13 cellular contexts compared by ENCODE assay signal in the genomic region with DNA sequence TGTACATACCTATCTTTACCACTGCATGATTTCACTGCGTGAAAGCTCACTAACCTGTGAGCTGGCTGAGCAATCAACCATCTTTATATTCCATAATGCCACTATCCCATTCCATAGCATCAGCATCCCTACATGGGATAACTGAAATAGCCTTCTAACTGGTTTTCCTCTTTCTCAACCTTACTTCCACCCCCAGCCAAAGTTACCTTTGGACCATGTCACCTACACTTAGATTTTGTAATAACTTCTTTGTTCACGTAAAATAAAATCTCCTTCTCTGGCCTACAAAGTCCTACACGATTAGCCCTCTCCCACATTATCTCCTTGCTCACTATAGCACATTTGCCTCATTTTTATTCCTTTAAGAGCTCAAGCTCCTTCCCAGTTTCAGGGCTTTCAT. TPM values are rescaled to one million over a fixed set of nuclear protein-coding genes. Genes with fewer than 3 reads are reported as not detected.
DNase-seq lines count a peak whose midpoint lies in the region; ATAC-seq, FAIRE-seq and TF ChIP-seq lines count a peak whose summit lies in the region.
"Had no signal": no experiment of that assay in that cellular context is flagged by ENCODE, and none has a peak within 500 bp of the region (broad histone marks: within the 10 kb centered on the region; RNA-seq: fewer than 3 reads in every experiment).

No MANE protein-coding gene starts in this region.

- H3K27ac ChIP-seq in HepG2 (ENCODE audit: extremely low read length, insufficient read depth, low read length), result no peak overlapping the region
- H3K27ac ChIP-seq in right lobe of liver, result peak overlapping the region in 1 of 3 donors; percentile 26
- no peak overlapping the region for H3K27ac ChIP-seq in hepatocyte
- H3K27ac ChIP-seq: sigmoid colon, vagina had no signal

- no peak for TF ChIP-seq CTCF in HepG2 (CRISPR knock-in tag; IDR thresholded peaks at IDR 0.05)
- TF ChIP-seq CTCF in right lobe of liver (IDR thresholded peaks at IDR 0.05), result no peak
- no peak for TF ChIP-seq CTCF in hepatocyte (IDR thresholded peaks at IDR 0.05; ENCODE audit: poor library complexity)

- H3K4me3 Mint-ChIP-seq in T-cell, result peak overlapping the region in 2 of 3 donors; percentile 24 to 25
- H3K4me3 Mint-ChIP-seq: CD14-positive monocyte had no signal

- H3K4me3 ChIP-seq in HepG2 (replicated peaks in 1 of 3; ENCODE audit: insufficient read depth in 1 of 3, low read depth in 2 of 3, low read length in 3 of 3) (no peak overlapping the region; a peak in 1 of 6 replicates), right lobe of liver (no peak overlapping the region), hepatocyte (no peak overlapping the region)
- H3K4me3 ChIP-seq: sigmoid colon had no signal

- no peak for TF ChIP-seq RAD21 in HepG2 (CRISPR knock-in tag; IDR thresholded peaks at IDR 0.05)

- H3K27me3 ChIP-seq in HepG2 (ENCODE audit: control insufficient read depth in 1 of 2, insufficient read depth in 2 of 2, low read length in 2 of 2) (no peaks in the 10 kb centered on the region; a peak in 1 of 5 replicates), right lobe of liver (no peaks in the 10 kb centered on the region), hepatocyte (no peaks in the 10 kb centered on the region)
- H3K27me3 ChIP-seq: sigmoid colon, vagina had no signal

- POLR2A ChIA-PET in HepG2 (lab: Yijun Ruan, JAX), result interaction anchor here (2.0 to 4.4 kb wide), 2 partner anchors 17 to 41 kb away, joined by 4 to 22 read pairs; a partner anchor contains a TSS
- POLR2A ChIA-PET in T-cell (lab: Charles Lee), result interaction anchor here in 1 of 2 donors (0.6 to 0.7 kb wide), 2 partner anchors 39 to 1169 kb away, joined by 3 read pairs; no protein-coding TSS in a partner anchor

- H3K4me1 Mint-ChIP-seq in T-cell, result peaks cover 68 to 79% (median 76%) of the 10 kb centered on the region in 3 donors

- no peaks in the 10 kb centered on the region for H3K9me3 Mint-ChIP-seq in T-cell

- FAIRE-seq in HepG2 (lab: Jason Lieb, UNC), result no peak

- WGBS in HepG2 (ENCODE audit: low lambda C conversion rate), result 41% methylated on average over 3 of the region's 3 CpGs
- WGBS in right lobe of liver (ENCODE audit: insufficient coverage, low coverage, low lambda C conversion rate, missing lambda C conversion rate), result 27% methylated on average over 3 of the region's 3 CpGs
- WGBS in hepatocyte (ENCODE audit: low lambda C conversion rate, missing lambda C conversion rate), result 63% methylated on average over 3 of the region's 3 CpGs

- peak overlapping the region in 1 of 2 donors; percentile 52 for H3K27ac Mint-ChIP-seq in T-cell

- CTCF ChIA-PET in HepG2 (lab: Yijun Ruan, JAX; ENCODE audit: low intra/inter-chr PET ratio, low total read pairs), result no interaction called here
- CTCF ChIA-PET in T-cell (lab: Charles Lee), result interaction anchor here (0.7 to 2.9 kb wide), 3 partner anchors 11 to 653 kb away, joined by 3 to 9 read pairs (median 7); a partner anchor contains a TSS

- H3K9me3 ChIP-seq in HepG2 (ENCODE audit: low read length), result no peaks in the 10 kb centered on the region
- H3K9me3 ChIP-seq in right lobe of liver, result no peaks in the 10 kb centered on the region
- no peaks in the 10 kb centered on the region for H3K9me3 ChIP-seq in hepatocyte (ENCODE audit: low read depth)
- H3K9me3 ChIP-seq: sigmoid colon, vagina had no signal

- in situ Hi-C loops in HepG2 (cut with HindIII; ENCODE audit: extremely low pct_ligation_motif_present, low pct_unique_long_range_greater_than_20kb), result no loop called here

- H2AFZ ChIP-seq in HepG2 (ENCODE audit: low read length) (no peak overlapping the region), hepatocyte (no peak overlapping the region)

- H3K9ac ChIP-seq in HepG2 (ENCODE audit: insufficient read depth, low read depth, low read length), result no peak overlapping the region; the same call in 1 of the 2 replicates

- no TSS peak for BruUV-seq in HepG2 (replicated peaks; lab: Mats Ljungman, UMichigan)

- H4K20me1 ChIP-seq in HepG2 (ENCODE audit: insufficient read depth, low read length) (peaks cover 20% of the 10 kb centered on the region), hepatocyte (ENCODE audit: insufficient read depth, poor library complexity, severe bottlenecking) (peaks cover 38% of the 10 kb centered on the region)

- no peak for TF ChIP-seq POLR2A in HepG2 (IDR thresholded peaks at IDR 0.05; ENCODE audit: insufficient read depth in 1 of 2, low read depth in 2 of 2, low read length in 2 of 2)
- no peak for TF ChIP-seq POLR2A in right lobe of liver (IDR thresholded peaks at IDR 0.05)

- H3K4me2 ChIP-seq in HepG2 (ENCODE audit: low read depth, low read length), result peak overlapping the region; percentile 80
- peak overlapping the region; percentile 78 for H3K4me2 ChIP-seq in hepatocyte

- TF ChIP-seq EP300 in HepG2 (IDR thresholded peaks at IDR 0.05; ENCODE audit: low read depth in 2 of 2, low read length in 2 of 2), result no peak
- TF ChIP-seq EP300 in HepG2 (CRISPR knock-in tag; IDR thresholded peaks at IDR 0.05; ENCODE audit: borderline replicate concordance), result no peak

- H3K4me1 ChIP-seq in HepG2 (ENCODE audit: insufficient read depth, low read length) (peaks cover 50% of the 10 kb centered on the region), right lobe of liver (peaks cover 0 to 44% (median 16%) of the 10 kb centered on the region in 4 donors), hepatocyte (ENCODE audit: insufficient read depth) (peaks cover 16% of the 10 kb centered on the region)

- H3K27me3 Mint-ChIP-seq in T-cell, result no peaks in the 10 kb centered on the region

- ATAC-seq in HepG2 (no peak), right lobe of liver (no peak), T-cell (replicated peaks in 1 of 4) (no peak)

- DNase-seq in HepG2 (ENCODE audit: low spot score) (no peak), right lobe of liver (no peak), T-cell (no peak), hepatocyte (ENCODE audit: low spot score) (no peak), NCI-H510A treated with DMSO at 0.1 percent for 48 hours (lab: John Stamatoyannopoulos, UW) (no peak), NCI-H1436 treated with DMSO at 0.1 percent for 48 hours (lab: John Stamatoyannopoulos, UW) (no peak), UCSD-AML1 (lab: John Stamatoyannopoulos, UW; ENCODE audit: unreplicated experiment) (no peak), SKM-1 treated with dmso at 0.1 percent for 144 hours (lab: John Stamatoyannopoulos, UW; ENCODE audit: unreplicated experiment) (no peak)
- DNase-seq: cerebellar nuclear complex, NCI-H2081, sigmoid colon had no signal

- no peaks in the 10 kb centered on the region for H3K9me2 ChIP-seq in hepatocyte (replicated peaks; ENCODE audit: insufficient read depth)

- intact Hi-C loops in HepG2 (cut with micrococcal nuclease; ENCODE audit: unreplicated experiment), result no loop called here
- intact Hi-C loops in right lobe of liver (cut with DNase I), result no loop called here

- H3K36me3 Mint-ChIP-seq in T-cell, result peaks cover 15% of the 10 kb centered on the region

- H3K36me3 ChIP-seq in HepG2 (replicated peaks in 1 of 2; ENCODE audit: control insufficient read depth in 1 of 2, insufficient read depth in 2 of 2, low read length in 2 of 2) (peaks cover 4 to 21% of the 10 kb centered on the region in 2 experiments), right lobe of liver (peaks cover 0 to 27% (median 11%) of the 10 kb centered on the region in 4 donors), hepatocyte (replicated peaks; ENCODE audit: insufficient read depth, low read depth) (no peaks in the 10 kb centered on the region)

- H3K79me2 ChIP-seq in HepG2 (ENCODE audit: insufficient read depth, low read length), result peaks cover 69% of the 10 kb centered on the region
- peaks cover 81% of the 10 kb centered on the region for H3K79me2 ChIP-seq in hepatocyte

RNA-seq across cellular contexts. Expression of a gene that starts 2.5 kb away (rescaled TPM):
- total RNA-seq in HepG2 (2016; rRNA removed; fragmentation: Illumina TruSeq; extraction: Trizol) (266 and 383 TPM in 2 replicates), right lobe of liver (10 to 100 TPM; 40.9 to 79.5 (median 67.5) TPM), T-cell (10 to 100 TPM; 37.0 to 50.5 (median 43.7) TPM), hepatocyte (117 and 118 TPM in 2 replicates)
- 61.3 and 61.8 TPM in 2 replicates for total RNA-seq in HepG2 (2016; cell fraction: cytosol; rRNA removed; fragmentation: Illumina TruSeq; extraction: Trizol; ENCODE audit: low read depth)
- 256 and 402 TPM in 2 replicates for total RNA-seq in HepG2 (2016; cell fraction: insoluble cytoplasmic fraction; rRNA removed; fragmentation: Illumina TruSeq; extraction: Trizol)
- total RNA-seq in HepG2 (2016; cell fraction: membrane; rRNA removed; fragmentation: Illumina TruSeq; extraction: Trizol), result 95.4 and 107 TPM in 2 replicates
- total RNA-seq in HepG2 (2016; cell fraction: nucleus; rRNA removed; fragmentation: Illumina TruSeq; extraction: Trizol), result 88.0 and 90.0 TPM in 2 replicates
- polyA plus RNA-seq in HepG2 (2011; rRNA removed) (76.8 and 125 TPM in 2 replicates), hepatocyte (213 and 217 TPM in 2 replicates)
- 66.2 and 82.5 TPM in 2 replicates for polyA plus RNA-seq in HepG2 (2011; cell fraction: cytosol; rRNA removed)
- polyA plus RNA-seq in HepG2 (2011; cell fraction: nucleus; rRNA removed), result 17.0 and 19.6 TPM in 2 replicates
- 114 and 146 TPM in 2 replicates for polyA plus RNA-seq in HepG2 (2012)
- 58.3 and 63.3 TPM in 2 replicates for polyA plus RNA-seq in HepG2 (2016; cell fraction: cytosol; fragmentation: Illumina TruSeq; extraction: Trizol; ENCODE audit: low read depth)
- 295 and 339 TPM in 2 replicates for polyA plus RNA-seq in HepG2 (2016; cell fraction: insoluble cytoplasmic fraction; fragmentation: Illumina TruSeq; extraction: Trizol; ENCODE audit: low read depth)
- 78.4 and 83.3 TPM in 2 replicates for polyA plus RNA-seq in HepG2 (2016; cell fraction: membrane; fragmentation: Illumina TruSeq; extraction: Trizol; ENCODE audit: low read depth)
- polyA plus RNA-seq in HepG2 (2016; cell fraction: nucleus; fragmentation: Illumina TruSeq; extraction: Trizol; ENCODE audit: insufficient read depth, low read depth), result 125 and 126 TPM in 2 replicates
- 14.4 and 18.8 TPM in 2 replicates for polyA minus RNA-seq in HepG2 (2011; rRNA and poly(A)+ RNA removed; ENCODE audit: low replicate concordance)
- 33.7 and 36.6 TPM in 2 replicates for polyA minus RNA-seq in HepG2 (2011; cell fraction: cytosol; rRNA and poly(A)+ RNA removed)
- 23.6 and 27.7 TPM in 2 replicates for polyA minus RNA-seq in HepG2 (2011; cell fraction: nucleus; rRNA and poly(A)+ RNA removed)

RNA-seq across cellular contexts. Expression of a gene that starts 2.7 kb away (rescaled TPM):
- total RNA-seq in HepG2 (2016; rRNA removed; fragmentation: Illumina TruSeq; extraction: Trizol) (56.0 and 81.2 TPM in 2 replicates), right lobe of liver (10 to 100 TPM; 29.9 to 52.2 (median 43.9) TPM), T-cell (10 to 100 TPM; 37.0 to 46.6 (median 40.8) TPM), hepatocyte (67.4 and 70.0 TPM in 2 replicates)
- total RNA-seq in HepG2 (2016; cell fraction: cytosol; rRNA removed; fragmentation: Illumina TruSeq; extraction: Trizol; ENCODE audit: low read depth), result 31.6 and 32.4 TPM in 2 replicates
- total RNA-seq in HepG2 (2016; cell fraction: insoluble cytoplasmic fraction; rRNA removed; fragmentation: Illumina TruSeq; extraction: Trizol), result 55.0 and 77.6 TPM in 2 replicates
- 27.6 and 29.5 TPM in 2 replicates for total RNA-seq in HepG2 (2016; cell fraction: membrane; rRNA removed; fragmentation: Illumina TruSeq; extraction: Trizol)
- 66.7 and 77.9 TPM in 2 replicates for total RNA-seq in HepG2 (2016; cell fraction: nucleus; rRNA removed; fragmentation: Illumina TruSeq; extraction: Trizol)
- polyA plus RNA-seq in HepG2 (2011; rRNA removed) (28.9 and 39.0 TPM in 2 replicates), hepatocyte (59.9 and 69.2 TPM in 2 replicates)
- 29.1 and 33.6 TPM in 2 replicates for polyA plus RNA-seq in HepG2 (2011; cell fraction: cytosol; rRNA removed)
- 31.9 and 36.0 TPM in 2 replicates for polyA plus RNA-seq in HepG2 (2011; cell fraction: nucleus; rRNA removed)
- polyA plus RNA-seq in HepG2 (2012), result 43.4 and 46.6 TPM in 2 replicates
- polyA plus RNA-seq in HepG2 (2016; cell fraction: cytosol; fragmentation: Illumina TruSeq; extraction: Trizol; ENCODE audit: low read depth), result 22.3 and 23.5 TPM in 2 replicates
- polyA plus RNA-seq in HepG2 (2016; cell fraction: insoluble cytoplasmic fraction; fragmentation: Illumina TruSeq; extraction: Trizol; ENCODE audit: low read depth), result 55.4 and 63.5 TPM in 2 replicates
- 20.8 and 23.1 TPM in 2 replicates for polyA plus RNA-seq in HepG2 (2016; cell fraction: membrane; fragmentation: Illumina TruSeq; extraction: Trizol; ENCODE audit: low read depth)
- polyA plus RNA-seq in HepG2 (2016; cell fraction: nucleus; fragmentation: Illumina TruSeq; extraction: Trizol; ENCODE audit: insufficient read depth, low read depth), result 123 and 127 TPM in 2 replicates
- polyA minus RNA-seq in HepG2 (2011; rRNA and poly(A)+ RNA removed; ENCODE audit: low replicate concordance), result 5.4 and 5.9 TPM in 2 replicates
- polyA minus RNA-seq in HepG2 (2011; cell fraction: cytosol; rRNA and poly(A)+ RNA removed), result 11.1 and 11.3 TPM in 2 replicates
- 23.7 and 27.7 TPM in 2 replicates for polyA minus RNA-seq in HepG2 (2011; cell fraction: nucleus; rRNA and poly(A)+ RNA removed)

RNA-seq across cellular contexts. Expression of a gene that starts 17.6 kb away (rescaled TPM):
- total RNA-seq in HepG2 (2016; rRNA removed; fragmentation: Illumina TruSeq; extraction: Trizol) (1.1 and 1.3 TPM in 2 replicates), right lobe of liver (1 to 10 TPM; 2.4 to 6.7 (median 3.7) TPM), T-cell (1 to 10 TPM; 3.3 to 8.4 (median 5.2) TPM), hepatocyte (5.9 and 9.9 TPM in 2 replicates)
- total RNA-seq in HepG2 (2016; cell fraction: cytosol; rRNA removed; fragmentation: Illumina TruSeq; extraction: Trizol; ENCODE audit: low read depth), result 0.51 and 0.97 TPM in 2 replicates
- total RNA-seq in HepG2 (2016; cell fraction: insoluble cytoplasmic fraction; rRNA removed; fragmentation: Illumina TruSeq; extraction: Trizol), result 1.2 and 2.0 TPM in 2 replicates
- 1.1 and 1.8 TPM in 2 replicates for total RNA-seq in HepG2 (2016; cell fraction: membrane; rRNA removed; fragmentation: Illumina TruSeq; extraction: Trizol)
- 3.3 and 4.3 TPM in 2 replicates for total RNA-seq in HepG2 (2016; cell fraction: nucleus; rRNA removed; fragmentation: Illumina TruSeq; extraction: Trizol)
- polyA plus RNA-seq in HepG2 (2011; rRNA removed) (0.37 and 0.68 TPM in 2 replicates), hepatocyte (2.4 and 3.9 TPM in 2 replicates)
- 0.25 and 0.97 TPM in 2 replicates for polyA plus RNA-seq in HepG2 (2011; cell fraction: cytosol; rRNA removed)
- polyA plus RNA-seq in HepG2 (2011; cell fraction: nucleus; rRNA removed), result 0.48 and 0.66 TPM in 2 replicates
- polyA plus RNA-seq in HepG2 (2012), result 0.54 and 1.2 TPM in 2 replicates
- polyA plus RNA-seq in HepG2 (2016; cell fraction: cytosol; fragmentation: Illumina TruSeq; extraction: Trizol; ENCODE audit: low read depth), result 0.60 and 0.75 TPM in 2 replicates
- polyA plus RNA-seq in HepG2 (2016; cell fraction: insoluble cytoplasmic fraction; fragmentation: Illumina TruSeq; extraction: Trizol; ENCODE audit: low read depth), result 1.4 and 1.5 TPM in 2 replicates
- 0.36 and 0.58 TPM in 2 replicates for polyA plus RNA-seq in HepG2 (2016; cell fraction: membrane; fragmentation: Illumina TruSeq; extraction: Trizol; ENCODE audit: low read depth)
- 2.2 and 3.3 TPM in 2 replicates for polyA plus RNA-seq in HepG2 (2016; cell fraction: nucleus; fragmentation: Illumina TruSeq; extraction: Trizol; ENCODE audit: insufficient read depth, low read depth)
- 0.76 and 2.8 TPM in 2 replicates for polyA minus RNA-seq in HepG2 (2011; rRNA and poly(A)+ RNA removed; ENCODE audit: low replicate concordance)
- polyA minus RNA-seq in HepG2 (2011; cell fraction: cytosol; rRNA and poly(A)+ RNA removed), result 0.99 TPM in 1 of 2 replicates, not detected in the other
- polyA minus RNA-seq in HepG2 (2011; cell fraction: nucleus; rRNA and poly(A)+ RNA removed), result 7.0 and 9.9 TPM in 2 replicates
